Comparison of ENCODE assay signal across 8 cellular contexts in genomic region chr19:39390759-39391592, GRCh38. TPM values are rescaled to one million over a fixed set of nuclear protein-coding genes. Genes with fewer than 3 reads are reported as not detected.
A peak's percentile ranks its signal among the peaks of the same experiment; 100 is the strongest.
DNase-seq lines count a peak whose midpoint lies in the region; ATAC-seq, FAIRE-seq and TF ChIP-seq lines count a peak whose summit lies in the region.

Gene MED29 (plus strand): TSS chr19:39391378. CDS start chr19:39391423, 45 bp downstream.
Gene PAF1 (minus strand): TSS chr19:39391106. CDS start chr19:39390864, 242 bp downstream.

- H3K9me3 ChIP-seq in pancreas (no peaks in the 10 kb centered on the region), tibial artery (no peaks in the 10 kb centered on the region)

- peaks cover 44% of the 10 kb centered on the region for H3K4me1 Mint-ChIP-seq in activated naive CD8-positive, alpha-beta T cell treated with anti-CD3 and anti-CD28 coated beads, Interleukin-2, amount 50 U/mL, for 24 hours

- H3K27ac Mint-ChIP-seq in activated naive CD8-positive, alpha-beta T cell treated with anti-CD3 and anti-CD28 coated beads, Interleukin-2, amount 50 U/mL, for 24 hours: peak within 1 kb of the TSS; percentile 97

- H3K4me3 ChIP-seq in pancreas (peak within 1 kb of the TSS; percentile 57 to 97 (median 71)), tibial artery (peak within 1 kb of the TSS; percentile 72 to 85)

- WGBS in pancreas, 2 donors: 0% methylated on average over 56 to 68 of the region's 68 CpGs

- peaks cover 0 to 8% (median 4%) of the 10 kb centered on the region in 3 donors for H3K4me1 ChIP-seq in pancreas
- H3K4me1 ChIP-seq in tibial artery: peaks cover 0 to 33% (median 23%) of the 10 kb centered on the region in 4 donors

- intact Hi-C loops in Right ventricle myocardium superior (cut with DNase I): no loop called here
- intact Hi-C loops in pancreas (cut with DNase I): loop anchor here in 1 of 3 donors (10.0 kb wide), 1 partner anchor 144 kb away; the partner anchor contains the start of gene EID2B
- intact Hi-C loops in tibial artery (cut with DNase I; ENCODE audit: low total_unique reads): no loop called here

- H3K36me3 ChIP-seq in pancreas (peaks cover 0 to 34% (median 10%) of the 10 kb centered on the region in 3 donors), tibial artery (peaks cover 17 to 64% (median 60%) of the 10 kb centered on the region in 3 donors)

- TF ChIP-seq CTCF in GM12873 (IDR thresholded peaks at IDR 0.05; ENCODE audit: insufficient read depth, low read depth, low read length, missing control alignments) (peak; percentile 22), pancreas (IDR thresholded peaks at IDR 0.05) (no peak), tibial artery (IDR thresholded peaks at IDR 0.05) (peak in 1 of 2 experiments; percentile 25)

- H3K4me3 Mint-ChIP-seq in activated naive CD8-positive, alpha-beta T cell treated with anti-CD3 and anti-CD28 coated beads, Interleukin-2, amount 50 U/mL, for 24 hours: peak within 1 kb of the TSS; percentile 88

- H3K27me3 ChIP-seq in pancreas (no peaks in the 10 kb centered on the region), tibial artery (no peaks in the 10 kb centered on the region)

- DNase-seq in NCI-H1417 treated with DMSO at 0.1 percent for 48 hours (lab: John Stamatoyannopoulos, UW) (peak; percentile 97), SW480 (ENCODE audit: low spot score) (peak; percentile 100), Right ventricle myocardium superior (peak; percentile 97), pancreas (peak; percentile 89 to 99 (median 98)), tibial artery (peak; percentile 98 to 99)
- peak; percentile 93 for DNase-seq in activated naive CD8-positive, alpha-beta T cell treated with anti-CD3 and anti-CD28 coated beads, Interleukin-2, amount 50 U/mL, for 24 hours

- peak within 1 kb of the TSS; percentile 91 to 99 (median 94) for H3K27ac ChIP-seq in pancreas
- peak within 1 kb of the TSS; percentile 96 to 98 for H3K27ac ChIP-seq in tibial artery

- H3K27me3 Mint-ChIP-seq in activated naive CD8-positive, alpha-beta T cell treated with anti-CD3 and anti-CD28 coated beads, Interleukin-2, amount 50 U/mL, for 24 hours: peaks cover 3% of the 10 kb centered on the region

- FAIRE-seq in pancreas (lab: Jason Lieb, UNC): peak; percentile 98

- H3K9me3 Mint-ChIP-seq in activated naive CD8-positive, alpha-beta T cell treated with anti-CD3 and anti-CD28 coated beads, Interleukin-2, amount 50 U/mL, for 24 hours: no peaks in the 10 kb centered on the region

- peaks cover 31% of the 10 kb centered on the region for H3K36me3 Mint-ChIP-seq in activated naive CD8-positive, alpha-beta T cell treated with anti-CD3 and anti-CD28 coated beads, Interleukin-2, amount 50 U/mL, for 24 hours (ENCODE audit: low read depth)

- ATAC-seq in HG02763 (IDR thresholded peaks at IDR 0.05; ENCODE audit: unreplicated experiment): peak; percentile 90
- peak; percentile 97 for ATAC-seq in activated naive CD8-positive, alpha-beta T cell treated with anti-CD3 and anti-CD28 coated beads, Interleukin-2, amount 50 U/mL, for 24 hours
- peak; percentile 97 for ATAC-seq in Right ventricle myocardium superior (ENCODE audit: poor library complexity)
- ATAC-seq in pancreas: peak; percentile 93 to 97 (median 96)

RNA-seq across cellular contexts. Expression of gene MED29, which starts in this region (rescaled TPM):
- total RNA-seq in Right ventricle myocardium superior (22.1 TPM), pancreas (10 to 100 TPM; 15.2 to 23.9 (median 17.5) TPM)
- 10 to 100 TPM; 13.2 to 21.0 TPM for polyA plus RNA-seq in pancreas

RNA-seq across cellular contexts. Expression of gene PAF1, which starts in this region (rescaled TPM):
- total RNA-seq in Right ventricle myocardium superior (32.0 TPM), pancreas (10 to 100 TPM; 11.3 to 17.7 (median 14.6) TPM)
- 10 to 100 TPM; 28.1 to 41.1 TPM for polyA plus RNA-seq in pancreas

Comparison
In these comparisons a context has a peak if more than half of its experiments do, and no peak if none do; other contexts are left out.
1. Peak in every context shown above with its lines: DNase-seq, ATAC-seq, H3K4me3 ChIP-seq and H3K27ac ChIP-seq.